Comparison of ENCODE assay signal across 17 cellular contexts in genomic region chr2:46652514-46653170, GRCh38. TPM values are rescaled to one million over a fixed set of nuclear protein-coding genes. Genes with fewer than 3 reads are reported as not detected.
A peak's percentile ranks its signal among the peaks of the same experiment; 100 is the strongest.
DNase-seq lines count a peak whose midpoint lies in the region; ATAC-seq and TF ChIP-seq lines count a peak whose summit lies in the region.
"Had no signal": no experiment of that assay in that cellular context is flagged by ENCODE, and none has a peak within 500 bp of the region (broad histone marks: within the 10 kb centered on the region; RNA-seq: fewer than 3 reads in every experiment).

No MANE protein-coding gene starts in this region.

- H3K4me1 Mint-ChIP-seq in HFFc6 (ENCODE audit: low read depth) = peaks cover 95% of the 10 kb centered on the region
- H3K4me1 Mint-ChIP-seq in nephron = peaks cover 50% of the 10 kb centered on the region
- H3K4me1 Mint-ChIP-seq: CD8-positive, alpha-beta memory T cell had no signal

- ATAC-seq in Right ventricle myocardium inferior (no peak), Right ventricle myocardium superior (ENCODE audit: poor library complexity) (no peak), HG02678 (IDR thresholded peaks at IDR 0.05; ENCODE audit: unreplicated experiment) (no peak)

- DNase-seq in Right ventricle myocardium inferior (ENCODE audit: missing footprints) = peak; percentile 70
- no peak for DNase-seq in Right ventricle myocardium superior
- DNase-seq in HFFc6 = no peak
- no peak for DNase-seq in NCI-H1105 treated with DMSO at 0.1 percent for 48 hours (lab: John Stamatoyannopoulos, UW)
- DNase-seq: ACHN; BE2C; C1 segment of cervical spinal cord; CD4-positive, CD25-positive, alpha-beta regulatory T cell; CD8-positive, alpha-beta memory T cell; COR-L47; DMS 273 treated with DMSO at 0.1 percent for 48 hours; DMS53; DND-41; H9 had no signal

- H3K9me3 Mint-ChIP-seq in HFFc6 (no peaks in the 10 kb centered on the region), nephron (no peaks in the 10 kb centered on the region)
- H3K9me3 Mint-ChIP-seq: CD4-positive, CD25-positive, alpha-beta regulatory T cell; CD8-positive, alpha-beta memory T cell; H9; IgD-negative memory B cell had no signal

- TF ChIP-seq CTCF in HFFc6 (IDR thresholded peaks at IDR 0.05) = no peak
- TF ChIP-seq CTCF in nephron (IDR thresholded peaks at IDR 0.05; ENCODE audit: unreplicated experiment in 3 of 3) = no peak

- intact Hi-C loops in Right ventricle myocardium inferior (cut with DNase I) (loop anchor here (5.0 kb wide), 1 partner anchor 235 kb away; no protein-coding TSS in a partner anchor), Right ventricle myocardium superior (cut with DNase I) (no loop called here)

- H3K36me3 Mint-ChIP-seq in HFFc6 (ENCODE audit: low read depth) (no peaks in the 10 kb centered on the region), nephron (ENCODE audit: low read depth) (no peaks in the 10 kb centered on the region)
- H3K36me3 Mint-ChIP-seq: CD4-positive, CD25-positive, alpha-beta regulatory T cell had no signal

- H3K27ac Mint-ChIP-seq in HFFc6 (peak overlapping the region; percentile 35; the same call in 1 of the 2 replicates), nephron (peak overlapping the region; percentile 64 to 91 (median 84))
- H3K27ac Mint-ChIP-seq: CD4-positive, CD25-positive, alpha-beta regulatory T cell; H9 had no signal

- H3K27me3 Mint-ChIP-seq in HFFc6 (ENCODE audit: insufficient read depth) (peaks cover under 1% of the 10 kb centered on the region; the same call in 1 of the 2 replicates), nephron (ENCODE audit: low read depth) (no peaks in the 10 kb centered on the region)
- H3K27me3 Mint-ChIP-seq: CD4-positive, CD25-positive, alpha-beta regulatory T cell; CD8-positive, alpha-beta memory T cell; IgD-negative memory B cell had no signal

- no peak overlapping the region for H3K4me3 Mint-ChIP-seq in HFFc6
- H3K4me3 Mint-ChIP-seq in nephron = no peak overlapping the region
- H3K4me3 Mint-ChIP-seq: CD4-positive, CD25-positive, alpha-beta regulatory T cell; CD8-positive, alpha-beta memory T cell; H9; IgD-negative memory B cell had no signal

RNA-seq across cellular contexts. Expression of gene CRIPT, which starts 35.6 kb away (rescaled TPM):
- total RNA-seq in Right ventricle myocardium inferior = 19.8 TPM
- 19.1 TPM for total RNA-seq in Right ventricle myocardium superior
- 10 to 100 TPM; 17.7 to 20.5 (median 18.2) TPM for total RNA-seq in HFFc6 (2021; fragmentation: NEBNext Ultra II Directional; extraction: Animal tissue kit (Norgen Biotek cat#: 25700))

RNA-seq across cellular contexts. Expression of gene PIGF, which starts 35.8 kb away (rescaled TPM):
- total RNA-seq in Right ventricle myocardium inferior (10.5 TPM), Right ventricle myocardium superior (8.9 TPM)
- total RNA-seq in HFFc6 (2021; fragmentation: NEBNext Ultra II Directional; extraction: Animal tissue kit (Norgen Biotek cat#: 25700)) = 10 to 100 TPM; 20.1 to 32.3 (median 29.3) TPM

RNA-seq across cellular contexts. Expression of gene SOCS5, which starts 46.5 kb away (rescaled TPM):
- total RNA-seq in Right ventricle myocardium inferior = 18.2 TPM
- total RNA-seq in Right ventricle myocardium superior = 16.5 TPM
- 10 to 100 TPM; 74.7 to 91.4 (median 87.9) TPM for total RNA-seq in HFFc6 (2021; fragmentation: NEBNext Ultra II Directional; extraction: Animal tissue kit (Norgen Biotek cat#: 25700))
